ENCODE assay signal across 19 cellular contexts in genomic region chr12:43912851-43913250, GRCh38.
"Had no signal": no experiment of that assay in that cellular context is flagged by ENCODE, and none has a peak within 500 bp of the region (broad histone marks: within the 10 kb centered on the region; RNA-seq: fewer than 3 reads in every experiment).

No MANE protein-coding gene starts in this region.

- H3K36me3 ChIP-seq: right lobe of liver, tibial artery, upper lobe of left lung, uterus had no signal

- H3K27ac ChIP-seq: coronary artery, dorsolateral prefrontal cortex, hepatocyte, psoas muscle, right lobe of liver, tibial artery, upper lobe of left lung, uterus had no signal

- H3K79me2 ChIP-seq: hepatocyte had no signal

- H2AFZ ChIP-seq: hepatocyte had no signal

- DNase-seq: dorsolateral prefrontal cortex; effector CD8-positive, alpha-beta T cell; foreskin melanocyte; head of caudate nucleus; mesendoderm; naive thymus-derived CD4-positive, alpha-beta T cell; nephron progenitor cell; psoas muscle; retina; right lobe of liver; stimulated activated CD4-positive, alpha-beta T cell treated with anti-CD3 and anti-CD28 coated beads, Interleukin-4, amount 100 ng/mL, for 1 hour; tibial artery; upper lobe of left lung; uterus had no signal

- H3K4me2 ChIP-seq: hepatocyte had no signal

- H3K27me3 Mint-ChIP-seq: naive thymus-derived CD4-positive, alpha-beta T cell; stimulated activated memory B cell treated with anti-CD40 and anti-IgM and Interleukin-4, amounts not matched to agents 10 μg/mL and 1 μg/mL and 100 μg/mL, for 72 hours; stimulated activated naive CD8-positive, alpha-beta T cell treated with anti-CD3 and anti-CD28 coated beads, Interleukin-15, Interleukin-2, amounts not matched to agents 100 ng/mL and 50 ng/mL, for 24 hours had no signal

- H3K4me1 ChIP-seq: psoas muscle, right lobe of liver, tibial artery, upper lobe of left lung, uterus had no signal

- H3K27me3 ChIP-seq: dorsolateral prefrontal cortex, hepatocyte, right lobe of liver, tibial artery, upper lobe of left lung, uterus had no signal

- H3K9me3 ChIP-seq: psoas muscle, right lobe of liver, tibial artery, upper lobe of left lung, uterus had no signal

- H3K27ac Mint-ChIP-seq: naive thymus-derived CD4-positive, alpha-beta T cell; nephron progenitor cell; stimulated activated memory B cell treated with anti-CD40 and anti-IgM and Interleukin-4, amounts not matched to agents 10 μg/mL and 1 μg/mL and 100 μg/mL, for 72 hours; stimulated activated naive CD8-positive, alpha-beta T cell treated with anti-CD3 and anti-CD28 coated beads, Interleukin-15, Interleukin-2, amounts not matched to agents 100 ng/mL and 50 ng/mL, for 24 hours had no signal

- ATAC-seq: esophagus mucosa; naive thymus-derived CD4-positive, alpha-beta T cell; psoas muscle; right lobe of liver; stimulated activated memory B cell treated with anti-CD40 and anti-IgM and Interleukin-4, amounts not matched to agents 10 μg/mL and 1 μg/mL and 100 μg/mL, for 72 hours had no signal

- H3K36me3 Mint-ChIP-seq: naive thymus-derived CD4-positive, alpha-beta T cell; stimulated activated memory B cell treated with anti-CD40 and anti-IgM and Interleukin-4, amounts not matched to agents 10 μg/mL and 1 μg/mL and 100 μg/mL, for 72 hours had no signal

- H3K4me3 ChIP-seq: coronary artery, dorsolateral prefrontal cortex, hepatocyte, psoas muscle, right lobe of liver, tibial artery, upper lobe of left lung, uterus had no signal

- H3K9me3 Mint-ChIP-seq: stimulated activated memory B cell treated with anti-CD40 and anti-IgM and Interleukin-4, amounts not matched to agents 10 μg/mL and 1 μg/mL and 100 μg/mL, for 72 hours; stimulated activated naive CD8-positive, alpha-beta T cell treated with anti-CD3 and anti-CD28 coated beads, Interleukin-15, Interleukin-2, amounts not matched to agents 100 ng/mL and 50 ng/mL, for 24 hours had no signal

- H3K4me1 Mint-ChIP-seq: naive thymus-derived CD4-positive, alpha-beta T cell; nephron progenitor cell; stimulated activated memory B cell treated with anti-CD40 and anti-IgM and Interleukin-4, amounts not matched to agents 10 μg/mL and 1 μg/mL and 100 μg/mL, for 72 hours had no signal

- H3K4me3 Mint-ChIP-seq: naive thymus-derived CD4-positive, alpha-beta T cell; nephron progenitor cell; stimulated activated memory B cell treated with anti-CD40 and anti-IgM and Interleukin-4, amounts not matched to agents 10 μg/mL and 1 μg/mL and 100 μg/mL, for 72 hours; stimulated activated naive CD8-positive, alpha-beta T cell treated with anti-CD3 and anti-CD28 coated beads, Interleukin-15, Interleukin-2, amounts not matched to agents 100 ng/mL and 50 ng/mL, for 24 hours had no signal
